15 cellular contexts compared by ENCODE assay signal in genomic region chr6:106458021-106458986, GRCh38.
"Had no signal": no experiment of that assay in that cellular context is flagged by ENCODE, and none has a peak within 500 bp of the region (broad histone marks: within the 10 kb centered on the region; RNA-seq: fewer than 3 reads in every experiment).

No MANE protein-coding gene starts in this region.

- H3K9me3 ChIP-seq: esophagus squamous epithelium, gastroesophageal sphincter, pancreas, tibial artery, upper lobe of right lung, vagina had no signal

- H3K27me3 ChIP-seq: esophagus squamous epithelium, pancreas, upper lobe of right lung, vagina had no signal

- DNase-seq: esophagus squamous epithelium; foreskin fibroblast; glutamatergic neuron; immature natural killer cell; mammary epithelial cell; natural killer cell; pancreas; right cardiac atrium; stimulated activated CD4-positive, alpha-beta T cell treated with anti-CD3 and anti-CD28 coated beads, Interleukin-4, amount 100 ng/mL, for 1 hour; tibial artery; upper lobe of right lung had no signal

- H3K27ac ChIP-seq: esophagus squamous epithelium, gastroesophageal sphincter, pancreas, tibial artery, upper lobe of right lung, vagina had no signal

- H3K4me1 ChIP-seq: esophagus squamous epithelium, gastroesophageal sphincter, pancreas, tibial artery, upper lobe of right lung, vagina had no signal

- ATAC-seq: gastroesophageal sphincter; left lobe of liver; natural killer cell; pancreas; right cardiac atrium; stimulated activated memory B cell treated with anti-CD40 and anti-IgM and Interleukin-4, amounts not matched to agents 10 μg/mL and 1 μg/mL and 100 μg/mL, for 72 hours; upper lobe of right lung had no signal

- H3K4me3 ChIP-seq: esophagus squamous epithelium, gastroesophageal sphincter, pancreas, tibial artery, upper lobe of right lung, vagina had no signal

- H3K36me3 ChIP-seq: gastroesophageal sphincter, pancreas, tibial artery, upper lobe of right lung, vagina had no signal
